Comparison of ENCODE assay signal across 12 cellular contexts in the genomic region with DNA sequence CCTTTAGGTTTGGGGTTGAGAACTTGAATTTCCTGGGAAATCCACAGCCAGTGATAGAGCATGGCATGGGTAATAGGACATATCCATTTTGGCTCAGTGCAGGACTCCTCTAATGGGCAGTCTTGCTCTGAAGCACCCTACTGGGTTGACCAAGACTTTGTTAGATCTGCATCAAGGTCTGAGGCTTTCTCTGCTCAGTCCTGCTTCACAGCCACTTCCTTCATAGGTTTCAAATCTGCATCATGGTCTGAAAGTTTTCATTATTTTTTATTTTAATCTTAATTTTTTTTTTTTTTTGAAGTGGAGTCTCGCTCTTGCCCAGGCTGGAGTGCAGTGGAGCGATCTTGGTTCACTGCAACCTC. TPM values are rescaled to one million over a fixed set of nuclear protein-coding genes. Genes with fewer than 3 reads are reported as not detected.
DNase-seq lines count a peak whose midpoint lies in the region; ATAC-seq and TF ChIP-seq lines count a peak whose summit lies in the region.
"Had no signal": no experiment of that assay in that cellular context is flagged by ENCODE, and none has a peak within 500 bp of the region (broad histone marks: within the 10 kb centered on the region; RNA-seq: fewer than 3 reads in every experiment).

No MANE protein-coding gene starts in this region.

- no peak overlapping the region for H3K4me3 Mint-ChIP-seq in activated CD4-positive, alpha-beta T cell treated with anti-CD3 and anti-CD28 coated beads for 36 hours
- H3K4me3 Mint-ChIP-seq in natural killer cell: peak overlapping the region; percentile 80

- no peaks in the 10 kb centered on the region for H3K27me3 ChIP-seq in HAP-1 (ENCODE audit: low read depth)
- H3K27me3 ChIP-seq: body of pancreas, esophagus squamous epithelium had no signal

- H3K36me3 Mint-ChIP-seq in activated CD4-positive, alpha-beta T cell treated with anti-CD3 and anti-CD28 coated beads for 36 hours (ENCODE audit: low read depth): peaks cover 29% of the 10 kb centered on the region
- no peaks in the 10 kb centered on the region for H3K36me3 Mint-ChIP-seq in natural killer cell

- peak overlapping the region; percentile 84 for H3K27ac Mint-ChIP-seq in activated CD4-positive, alpha-beta T cell treated with anti-CD3 and anti-CD28 coated beads for 36 hours
- H3K27ac Mint-ChIP-seq in natural killer cell: peak overlapping the region; percentile 79 to 84

- H3K9me3 Mint-ChIP-seq in activated CD4-positive, alpha-beta T cell treated with anti-CD3 and anti-CD28 coated beads for 36 hours (ENCODE audit: low read depth): no peaks in the 10 kb centered on the region
- no peaks in the 10 kb centered on the region for H3K9me3 Mint-ChIP-seq in natural killer cell

- in situ Hi-C loops in HAP-1 (cut with MboI; ENCODE audit: low sequenced_read_pairs): loop anchor here (10.0 kb wide), 1 partner anchor 118 kb away; no protein-coding TSS in a partner anchor

- CTCF ChIA-PET in activated CD4-positive, alpha-beta T cell treated with anti-CD3 and anti-CD28 coated beads for 36 hours (lab: Charles Lee): interaction anchor here (1.5 kb wide), 1 partner anchor 118 kb away, joined by 3 read pairs; no protein-coding TSS in a partner anchor

- POLR2A ChIA-PET in activated CD4-positive, alpha-beta T cell treated with anti-CD3 and anti-CD28 coated beads for 36 hours (lab: Charles Lee): interaction anchor here (1.0 kb wide), 1 partner anchor 13 kb away, joined by 3 read pairs; no protein-coding TSS in a partner anchor

- no peak for ATAC-seq in activated CD4-positive, alpha-beta T cell treated with anti-CD3 and anti-CD28 coated beads for 36 hours
- ATAC-seq in GM21723 (IDR thresholded peaks at IDR 0.05; ENCODE audit: unreplicated experiment): peak; percentile 50
- peak; percentile 48 for ATAC-seq in HG03432 (IDR thresholded peaks at IDR 0.05; ENCODE audit: unreplicated experiment)
- ATAC-seq in natural killer cell: peak; percentile 12 to 48 (median 40)
- ATAC-seq: body of pancreas, Right ventricle myocardium inferior had no signal

- intact Hi-C loops in activated CD4-positive, alpha-beta T cell treated with anti-CD3 and anti-CD28 coated beads for 36 hours (cut with DNase I, micrococcal nuclease): loop anchor here (5.0 kb wide), 1 partner anchor 115 kb away; no protein-coding TSS in a partner anchor
- intact Hi-C loops in natural killer cell (cut with micrococcal nuclease): loop anchor here (5.0 kb wide), 1 partner anchor 35 kb away; a partner anchor contains a TSS

- no peaks in the 10 kb centered on the region for H3K27me3 Mint-ChIP-seq in activated CD4-positive, alpha-beta T cell treated with anti-CD3 and anti-CD28 coated beads for 36 hours
- no peaks in the 10 kb centered on the region for H3K27me3 Mint-ChIP-seq in natural killer cell (ENCODE audit: low read depth in 2 of 2)

- TF ChIP-seq CTCF in natural killer cell (IDR thresholded peaks at IDR 0.05): no peak

- no peaks in the 10 kb centered on the region for H3K9me3 ChIP-seq in HAP-1
- H3K9me3 ChIP-seq: body of pancreas, esophagus squamous epithelium had no signal

- no peak for DNase-seq in activated CD4-positive, alpha-beta T cell treated with anti-CD3 and anti-CD28 coated beads for 36 hours
- no peak for DNase-seq in activated CD4-positive, alpha-beta T cell treated with anti-CD3 and anti-CD28 coated beads, Interleukin-2, amount 50 U/mL, for 1 hour
- no peak for DNase-seq in natural killer cell
- DNase-seq in superior temporal gyrus (ENCODE audit: extremely low spot score): no peak
- DNase-seq in stimulated activated CD4-positive, alpha-beta T cell treated with anti-CD3 and anti-CD28 coated beads, Interleukin-2, amount 100 ng/mL, for 24 hours: no peak
- no peak for DNase-seq in HAP-1 (ENCODE audit: low spot score in 2 of 2)
- DNase-seq: body of pancreas, esophagus squamous epithelium, NCI-H2029 treated with DMSO at 0.1 percent for 48 hours had no signal

- peaks cover 4% of the 10 kb centered on the region; the same call in 1 of the 2 replicates for H3K36me3 ChIP-seq in HAP-1 (replicated peaks)

- H3K4me1 Mint-ChIP-seq in activated CD4-positive, alpha-beta T cell treated with anti-CD3 and anti-CD28 coated beads for 36 hours: peaks cover 54% of the 10 kb centered on the region
- peaks cover 48 to 51% of the 10 kb centered on the region in 2 donors for H3K4me1 Mint-ChIP-seq in natural killer cell

- no peak overlapping the region for H3K4me3 ChIP-seq in HAP-1
- H3K4me3 ChIP-seq: body of pancreas, esophagus squamous epithelium had no signal

- H3K4me1 ChIP-seq in HAP-1: no peaks in the 10 kb centered on the region
- H3K4me1 ChIP-seq: body of pancreas had no signal

RNA-seq across cellular contexts. Expression of a gene that starts 36.5 kb away (rescaled TPM):
- total RNA-seq in activated CD4-positive, alpha-beta T cell treated with anti-CD3 and anti-CD28 coated beads for 36 hours: 100 to 1,000 TPM; 224 to 306 TPM
- 10 to 100 TPM; 80.4 to 95.2 (median 80.6) TPM for total RNA-seq in natural killer cell
